In genomic region chr7:5898480-5899224, GRCh38 we compare ENCODE assay signal across 8 cellular contexts. TPM values are rescaled to one million over a fixed set of nuclear protein-coding genes. Genes with fewer than 3 reads are reported as not detected.
A peak's percentile ranks its signal among the peaks of the same experiment; 100 is the strongest.
DNase-seq lines count a peak whose midpoint lies in the region; ATAC-seq and TF ChIP-seq lines count a peak whose summit lies in the region.
"Not testable (repeated sequence)": the region's sequence is repeated elsewhere in the genome, so short reads cannot be mapped to it uniquely, and the experiment has no call there.

TSS of gene CCZ1 (plus strand) at chr7:5898733. CDS start at chr7:5898800, 67 bp downstream.

- H3K4me3 Mint-ChIP-seq in activated naive CD4-positive, alpha-beta T cell treated with anti-CD3 and anti-CD28 coated beads for 36 hours: peak within 1 kb of the TSS; percentile 89

- WGBS in gastroesophageal sphincter (ENCODE audit: low coverage in 1 of 2), 2 donors: 0% methylated on average over 8 of the region's 64 CpGs; no CpG with 5 or more reads in 1 of the 2 donors

- H3K27ac Mint-ChIP-seq in activated naive CD4-positive, alpha-beta T cell treated with anti-CD3 and anti-CD28 coated beads for 36 hours: peak within 1 kb of the TSS; percentile 89

- not testable (repeated sequence) for H3K4me1 Mint-ChIP-seq in activated naive CD4-positive, alpha-beta T cell treated with anti-CD3 and anti-CD28 coated beads for 36 hours (ENCODE audit: low read depth)

- not testable (repeated sequence) for H3K36me3 Mint-ChIP-seq in activated naive CD4-positive, alpha-beta T cell treated with anti-CD3 and anti-CD28 coated beads for 36 hours (ENCODE audit: low read depth)

- H3K9me3 ChIP-seq in gastroesophageal sphincter: not testable (repeated sequence)

- H3K27me3 Mint-ChIP-seq in activated naive CD4-positive, alpha-beta T cell treated with anti-CD3 and anti-CD28 coated beads for 36 hours (ENCODE audit: low read depth): not testable (repeated sequence)

- not testable (repeated sequence) for H3K4me1 ChIP-seq in gastroesophageal sphincter

- not testable (repeated sequence) for TF ChIP-seq EP300 in gastroesophageal sphincter (IDR thresholded peaks at IDR 0.05)

- not testable (repeated sequence) for H3K27me3 ChIP-seq in gastroesophageal sphincter

- ATAC-seq in SK-N-SH treated with all-trans-retinoic acid at 6 μM for 48 hours: peak; percentile 98
- peak; percentile 92 for ATAC-seq in gastroesophageal sphincter

- TF ChIP-seq POLR2A in gastroesophageal sphincter (IDR thresholded peaks at IDR 0.05): not testable (repeated sequence)

- TF ChIP-seq CTCF in gastroesophageal sphincter (IDR thresholded peaks at IDR 0.05): peak in 1 of 4 experiments; percentile 47

- CTCF ChIA-PET in activated naive CD4-positive, alpha-beta T cell treated with anti-CD3 and anti-CD28 coated beads for 36 hours (lab: Charles Lee): not testable (repeated sequence)

- not testable (repeated sequence) for H3K9me3 Mint-ChIP-seq in activated naive CD4-positive, alpha-beta T cell treated with anti-CD3 and anti-CD28 coated beads for 36 hours

- DNase-seq in GF-D8 (lab: John Stamatoyannopoulos, UW) (peak; percentile 34), GOT3 (lab: John Stamatoyannopoulos, UW) (peak; percentile 20), LHCN-M2 (ENCODE audit: low read depth) (peak; percentile 59), nucleus accumbens (lab: John Stamatoyannopoulos, UW) (peak in 39 of 56 donors; percentile 8 to 76 (median 44)), stromal cell of bone marrow (ENCODE audit: low read depth) (peak; percentile 19)
- peak; percentile 94 for DNase-seq in activated naive CD4-positive, alpha-beta T cell treated with anti-CD3 and anti-CD28 coated beads for 36 hours

- intact Hi-C loops in activated naive CD4-positive, alpha-beta T cell treated with anti-CD3 and anti-CD28 coated beads for 36 hours (cut with micrococcal nuclease): loop anchor here (10.0 kb wide), 1 partner anchor 74 kb away; no protein-coding TSS in a partner anchor

- peak within 1 kb of the TSS; percentile 48 to 75 (median 66) for H3K27ac ChIP-seq in gastroesophageal sphincter

- peaks cover 0 to 11% of the 10 kb centered on the region in 2 donors for H3K36me3 ChIP-seq in gastroesophageal sphincter

- peak within 1 kb of the TSS; percentile 56 to 70 for H3K4me3 ChIP-seq in gastroesophageal sphincter

RNA-seq across cellular contexts. Expression of gene CCZ1, which starts in this region (rescaled TPM):
- 102 and 121 TPM in 2 replicates for total RNA-seq in LHCN-M2 (2014; rRNA removed)
- 84.0 TPM for polyA plus RNA-seq in LHCN-M2 (2012)
- total RNA-seq in activated naive CD4-positive, alpha-beta T cell treated with anti-CD3 and anti-CD28 coated beads for 36 hours: 10 to 100 TPM; 87.2 to 95.6 TPM
- total RNA-seq in gastroesophageal sphincter: 10 to 100 TPM; 50.3 to 74.9 (median 56.2) TPM

Comparison
In these comparisons a context has a peak if more than half of its experiments do, and no peak if none do; other contexts are left out.
1. Peak in every context shown above with its lines: DNase-seq, ATAC-seq, H3K4me3 ChIP-seq and H3K27ac ChIP-seq.
2. DNase-seq: peak in every context shown above with its lines; median percentile 94 in activated naive CD4-positive, alpha-beta T cell treated with anti-CD3 and anti-CD28 coated beads for 36 hours; 59 in LHCN-M2; 44 in nucleus accumbens; 34 in GF-D8; 20 in GOT3; 19 in stromal cell of bone marrow.